In the genomic region with DNA sequence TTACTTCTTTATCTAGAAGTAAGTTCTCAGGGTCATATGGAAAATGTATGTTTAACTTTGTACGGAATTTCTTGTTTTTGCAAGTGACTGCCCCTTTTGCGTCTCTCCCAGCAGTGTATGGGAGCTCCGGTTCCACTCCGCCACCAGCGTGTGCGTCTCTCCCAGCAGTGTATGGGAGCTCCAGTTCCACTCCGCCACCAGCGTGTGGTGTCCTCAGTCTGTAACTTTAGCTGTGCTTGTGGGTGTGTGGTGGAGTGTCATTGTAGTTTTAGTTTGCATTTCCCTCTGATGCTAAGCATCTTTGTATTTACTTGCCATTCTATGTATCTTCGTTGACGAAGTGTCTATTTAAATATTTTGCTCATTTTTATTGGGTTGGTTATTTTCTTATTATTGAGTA, we compare ENCODE assay signal across 1 cellular context.
TF ChIP-seq lines count a peak whose summit lies in the region.

No MANE protein-coding gene starts in this region.

TF ChIP-seq in HepG2, 621 proteins besides CTCF, POLR2A, EP300 and RAD21 (continued from another document):
- TF ChIP-seq, protein P1, sequence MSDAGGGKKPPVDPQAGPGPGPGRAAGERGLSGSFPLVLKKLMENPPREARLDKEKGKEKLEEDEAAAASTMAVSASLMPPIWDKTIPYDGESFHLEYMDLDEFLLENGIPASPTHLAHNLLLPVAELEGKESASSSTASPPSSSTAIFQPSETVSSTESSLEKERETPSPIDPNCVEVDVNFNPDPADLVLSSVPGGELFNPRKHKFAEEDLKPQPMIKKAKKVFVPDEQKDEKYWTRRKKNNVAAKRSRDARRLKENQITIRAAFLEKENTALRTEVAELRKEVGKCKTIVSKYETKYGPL (CRISPR knock-in tag; IDR thresholded peaks at IDR 0.05): no peak
- TF ChIP-seq RFX3 (CRISPR knock-in tag; IDR thresholded peaks at IDR 0.05): no peak
- TF ChIP-seq HOXA9 (CRISPR knock-in tag; IDR thresholded peaks at IDR 0.05; ENCODE audit: borderline replicate concordance): no peak
- TF ChIP-seq TCF12 (IDR thresholded peaks at IDR 0.05): no peak
- no peak for TF ChIP-seq TCF12 (CRISPR knock-in tag; IDR thresholded peaks at IDR 0.05)
- TF ChIP-seq, protein P2, sequence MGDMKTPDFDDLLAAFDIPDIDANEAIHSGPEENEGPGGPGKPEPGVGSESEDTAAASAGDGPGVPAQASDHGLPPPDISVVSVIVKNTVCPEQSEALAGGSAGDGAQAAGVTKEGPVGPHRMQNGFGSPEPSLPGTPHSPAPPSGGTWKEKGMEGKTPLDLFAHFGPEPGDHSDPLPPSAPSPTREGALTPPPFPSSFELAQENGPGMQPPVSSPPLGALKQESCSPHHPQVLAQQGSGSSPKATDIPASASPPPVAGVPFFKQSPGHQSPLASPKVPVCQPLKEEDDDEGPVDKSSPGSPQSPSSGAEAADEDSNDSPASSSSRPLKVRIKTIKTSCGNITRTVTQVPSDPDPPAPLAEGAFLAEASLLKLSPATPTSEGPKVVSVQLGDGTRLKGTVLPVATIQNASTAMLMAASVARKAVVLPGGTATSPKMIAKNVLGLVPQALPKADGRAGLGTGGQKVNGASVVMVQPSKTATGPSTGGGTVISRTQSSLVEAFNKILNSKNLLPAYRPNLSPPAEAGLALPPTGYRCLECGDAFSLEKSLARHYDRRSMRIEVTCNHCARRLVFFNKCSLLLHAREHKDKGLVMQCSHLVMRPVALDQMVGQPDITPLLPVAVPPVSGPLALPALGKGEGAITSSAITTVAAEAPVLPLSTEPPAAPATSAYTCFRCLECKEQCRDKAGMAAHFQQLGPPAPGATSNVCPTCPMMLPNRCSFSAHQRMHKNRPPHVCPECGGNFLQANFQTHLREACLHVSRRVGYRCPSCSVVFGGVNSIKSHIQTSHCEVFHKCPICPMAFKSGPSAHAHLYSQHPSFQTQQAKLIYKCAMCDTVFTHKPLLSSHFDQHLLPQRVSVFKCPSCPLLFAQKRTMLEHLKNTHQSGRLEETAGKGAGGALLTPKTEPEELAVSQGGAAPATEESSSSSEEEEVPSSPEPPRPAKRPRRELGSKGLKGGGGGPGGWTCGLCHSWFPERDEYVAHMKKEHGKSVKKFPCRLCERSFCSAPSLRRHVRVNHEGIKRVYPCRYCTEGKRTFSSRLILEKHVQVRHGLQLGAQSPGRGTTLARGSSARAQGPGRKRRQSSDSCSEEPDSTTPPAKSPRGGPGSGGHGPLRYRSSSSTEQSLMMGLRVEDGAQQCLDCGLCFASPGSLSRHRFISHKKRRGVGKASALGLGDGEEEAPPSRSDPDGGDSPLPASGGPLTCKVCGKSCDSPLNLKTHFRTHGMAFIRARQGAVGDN (CRISPR knock-in tag; IDR thresholded peaks at IDR 0.05): peak; percentile 28; the same call in 1 of the 2 replicates
- TF ChIP-seq, protein P3, sequence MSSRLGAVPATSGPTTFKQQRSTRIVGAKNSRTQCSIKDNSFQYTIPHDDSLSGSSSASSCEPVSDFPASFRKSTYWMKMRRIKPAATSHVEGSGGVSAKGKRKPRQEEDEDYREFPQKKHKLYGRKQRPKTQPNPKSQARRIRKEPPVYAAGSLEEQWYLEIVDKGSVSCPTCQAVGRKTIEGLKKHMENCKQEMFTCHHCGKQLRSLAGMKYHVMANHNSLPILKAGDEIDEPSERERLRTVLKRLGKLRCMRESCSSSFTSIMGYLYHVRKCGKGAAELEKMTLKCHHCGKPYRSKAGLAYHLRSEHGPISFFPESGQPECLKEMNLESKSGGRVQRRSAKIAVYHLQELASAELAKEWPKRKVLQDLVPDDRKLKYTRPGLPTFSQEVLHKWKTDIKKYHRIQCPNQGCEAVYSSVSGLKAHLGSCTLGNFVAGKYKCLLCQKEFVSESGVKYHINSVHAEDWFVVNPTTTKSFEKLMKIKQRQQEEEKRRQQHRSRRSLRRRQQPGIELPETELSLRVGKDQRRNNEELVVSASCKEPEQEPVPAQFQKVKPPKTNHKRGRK (CRISPR knock-in tag; IDR thresholded peaks at IDR 0.05): no peak
- TF ChIP-seq BORCS8-MEF2B (CRISPR knock-in tag; IDR thresholded peaks at IDR 0.05): no peak
- no peak for TF ChIP-seq ZNF607 (CRISPR knock-in tag; IDR thresholded peaks at IDR 0.05; ENCODE audit: borderline replicate concordance)
- no peak for TF ChIP-seq MED13 (CRISPR knock-in tag; IDR thresholded peaks at IDR 0.05)
- TF ChIP-seq, protein P4, sequence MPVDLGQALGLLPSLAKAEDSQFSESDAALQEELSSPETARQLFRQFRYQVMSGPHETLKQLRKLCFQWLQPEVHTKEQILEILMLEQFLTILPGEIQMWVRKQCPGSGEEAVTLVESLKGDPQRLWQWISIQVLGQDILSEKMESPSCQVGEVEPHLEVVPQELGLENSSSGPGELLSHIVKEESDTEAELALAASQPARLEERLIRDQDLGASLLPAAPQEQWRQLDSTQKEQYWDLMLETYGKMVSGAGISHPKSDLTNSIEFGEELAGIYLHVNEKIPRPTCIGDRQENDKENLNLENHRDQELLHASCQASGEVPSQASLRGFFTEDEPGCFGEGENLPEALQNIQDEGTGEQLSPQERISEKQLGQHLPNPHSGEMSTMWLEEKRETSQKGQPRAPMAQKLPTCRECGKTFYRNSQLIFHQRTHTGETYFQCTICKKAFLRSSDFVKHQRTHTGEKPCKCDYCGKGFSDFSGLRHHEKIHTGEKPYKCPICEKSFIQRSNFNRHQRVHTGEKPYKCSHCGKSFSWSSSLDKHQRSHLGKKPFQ (CRISPR knock-in tag; IDR thresholded peaks at IDR 0.05; ENCODE audit: insufficient replicate concordance): no peak
